Comparison of ENCODE assay signal across 25 cellular contexts in the genomic region with DNA sequence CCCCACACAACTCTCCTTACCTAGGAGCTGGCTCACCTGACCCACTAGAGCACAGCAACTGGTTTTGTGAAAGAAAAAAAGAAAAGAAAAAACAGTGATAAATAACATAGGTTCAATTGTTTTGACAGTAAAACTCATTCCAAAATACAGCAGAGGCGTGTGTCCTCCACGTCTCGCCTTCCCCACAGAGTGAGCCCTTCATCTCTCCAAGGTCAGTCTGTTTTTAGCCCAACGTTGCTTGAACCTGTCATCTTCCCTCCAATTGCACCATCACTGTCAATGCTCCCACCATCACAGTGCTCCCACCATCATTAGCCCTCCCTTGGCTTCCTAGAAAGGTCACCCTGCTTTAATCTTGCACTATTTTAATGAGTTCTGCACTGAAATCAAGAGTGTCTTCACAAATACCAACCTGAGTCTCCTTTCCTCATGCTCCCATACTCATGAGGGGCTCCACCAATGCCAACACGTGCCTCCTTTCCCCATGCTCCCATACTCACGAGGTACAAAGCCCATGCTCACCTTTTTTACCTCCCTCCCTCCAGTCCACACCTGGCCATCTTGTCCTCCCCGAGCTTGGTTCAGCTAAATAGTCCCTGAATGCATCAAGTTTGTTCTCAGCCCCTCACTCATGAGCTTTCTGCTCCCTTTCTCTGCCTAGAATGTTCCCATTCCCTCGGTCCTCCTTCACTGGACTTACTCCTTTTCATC.
A peak's percentile ranks its signal among the peaks of the same experiment; 100 is the strongest.
DNase-seq lines count a peak whose midpoint lies in the region; ATAC-seq, FAIRE-seq and TF ChIP-seq lines count a peak whose summit lies in the region.
"Had no signal": no experiment of that assay in that cellular context is flagged by ENCODE, and none has a peak within 500 bp of the region (broad histone marks: within the 10 kb centered on the region; RNA-seq: fewer than 3 reads in every experiment).

No MANE protein-coding gene starts in this region.

- H3K27me3 ChIP-seq in HepG2 (ENCODE audit: control insufficient read depth in 1 of 2, insufficient read depth in 2 of 2, low read length in 2 of 2) = peaks cover 0 to 13% of the 10 kb centered on the region in 2 experiments; a peak in 3 of 5 replicates
- H3K27me3 ChIP-seq in right lobe of liver = no peaks in the 10 kb centered on the region
- H3K27me3 ChIP-seq: BE2C, BLaER1 had no signal

- CTCF ChIA-PET in HepG2 (lab: Yijun Ruan, JAX; ENCODE audit: low intra/inter-chr PET ratio, low total read pairs) = no interaction called here

- H3K9me3 ChIP-seq in HepG2 (ENCODE audit: low read length) = no peaks in the 10 kb centered on the region
- no peaks in the 10 kb centered on the region for H3K9me3 ChIP-seq in right lobe of liver
- H3K9me3 ChIP-seq: BE2C had no signal

- no peaks in the 10 kb centered on the region for H3K36me3 ChIP-seq in HepG2 (replicated peaks in 1 of 2; ENCODE audit: control insufficient read depth in 1 of 2, insufficient read depth in 2 of 2, low read length in 2 of 2)
- no peaks in the 10 kb centered on the region for H3K36me3 ChIP-seq in right lobe of liver
- H3K36me3 ChIP-seq: BE2C, BLaER1 had no signal

- POLR2A ChIA-PET in HepG2 (lab: Yijun Ruan, JAX) = no interaction called here

- no peak for TF ChIP-seq EP300 in HepG2 (IDR thresholded peaks at IDR 0.05; ENCODE audit: low read depth in 2 of 2, low read length in 2 of 2)
- TF ChIP-seq EP300 in HepG2 (CRISPR knock-in tag; IDR thresholded peaks at IDR 0.05; ENCODE audit: borderline replicate concordance) = no peak

- H3K9ac ChIP-seq in HepG2 (ENCODE audit: insufficient read depth, low read depth, low read length) = no peak overlapping the region
- H3K9ac ChIP-seq: BLaER1 had no signal

- no peak for DNase-seq in HepG2 (ENCODE audit: low spot score)
- no peak for DNase-seq in right lobe of liver
- DNase-seq in NCI-H524 (lab: John Stamatoyannopoulos, UW) = no peak
- DNase-seq in activated naive CD4-positive, alpha-beta T cell treated with anti-CD3 and anti-CD28 coated beads, Interleukin-2, amount 50 U/mL, for 16 hours = no peak
- DNase-seq: 8988T; ACHN; BE2C; C1 segment of cervical spinal cord; CD4-positive, alpha-beta memory T cell; CD4-positive, CD25-positive, alpha-beta regulatory T cell; CD8-positive, alpha-beta memory T cell; COR-L47; DMS 273 treated with DMSO at 0.1 percent for 48 hours; DMS153; DMS53; DMS79; DND-41; EL; GDM1 had no signal

- no peaks in the 10 kb centered on the region for H3K79me2 ChIP-seq in HepG2 (ENCODE audit: insufficient read depth, low read length)

- intact Hi-C loops in HepG2 (cut with micrococcal nuclease; ENCODE audit: unreplicated experiment) = no loop called here
- intact Hi-C loops in right lobe of liver (cut with DNase I) = no loop called here

- no peak overlapping the region for H3K27ac ChIP-seq in HepG2 (ENCODE audit: extremely low read length, insufficient read depth, low read length)
- H3K27ac ChIP-seq in right lobe of liver = no peak overlapping the region
- H3K27ac ChIP-seq in VCaP = peak overlapping the region; percentile 86; the same call in 1 of the 2 replicates
- H3K27ac ChIP-seq: BLaER1 had no signal

- FAIRE-seq in HepG2 (lab: Jason Lieb, UNC) = no peak
- FAIRE-seq: A204.1, GM12878, GM12892, GM18507 had no signal

- no peak overlapping the region for H3K4me2 ChIP-seq in HepG2 (ENCODE audit: low read depth, low read length)
- H3K4me2 ChIP-seq: BLaER1 had no signal

- in situ Hi-C loops in HepG2 (cut with HindIII; ENCODE audit: extremely low pct_ligation_motif_present, low pct_unique_long_range_greater_than_20kb) = no loop called here

- TF ChIP-seq POLR2A in HepG2 (IDR thresholded peaks at IDR 0.05; ENCODE audit: insufficient read depth in 1 of 2, low read depth in 2 of 2, low read length in 2 of 2) (no peak), right lobe of liver (IDR thresholded peaks at IDR 0.05) (no peak)

- H3K4me3 ChIP-seq in HepG2 (replicated peaks in 1 of 3; ENCODE audit: insufficient read depth in 1 of 3, low read depth in 2 of 3, low read length in 3 of 3) = no peak overlapping the region
- H3K4me3 ChIP-seq in right lobe of liver = no peak overlapping the region
- H3K4me3 ChIP-seq: BLaER1, GM12878 had no signal

- 17% methylated on average over 8 of the region's 8 CpGs for WGBS in HepG2 (ENCODE audit: low lambda C conversion rate)
- 80% methylated on average over 8 of the region's 8 CpGs for WGBS in right lobe of liver (ENCODE audit: insufficient coverage, low coverage, low lambda C conversion rate, missing lambda C conversion rate)

- TF ChIP-seq CTCF in HepG2 (CRISPR knock-in tag; IDR thresholded peaks at IDR 0.05) (no peak), right lobe of liver (IDR thresholded peaks at IDR 0.05) (no peak), VCaP (conservative IDR thresholded peaks at IDR 0.05) (no peak)

- TF ChIP-seq RAD21 in HepG2 (CRISPR knock-in tag; IDR thresholded peaks at IDR 0.05) = no peak

- no TSS peak for BruUV-seq in HepG2 (replicated peaks; lab: Mats Ljungman, UMichigan)

- no peak overlapping the region for H2AFZ ChIP-seq in HepG2 (ENCODE audit: low read length)

- H3K4me1 ChIP-seq in HepG2 (ENCODE audit: insufficient read depth, low read length) (no peaks in the 10 kb centered on the region), right lobe of liver (peaks cover 0 to 40% (median 6%) of the 10 kb centered on the region in 4 donors)
- H3K4me1 ChIP-seq: BE2C had no signal

- no peak for ATAC-seq in HepG2
- ATAC-seq in right lobe of liver = no peak
- ATAC-seq: GM12878 had no signal

- H4K20me1 ChIP-seq in HepG2 (ENCODE audit: insufficient read depth, low read length) = no peaks in the 10 kb centered on the region
- H4K20me1 ChIP-seq: BLaER1 had no signal

TF ChIP-seq in HepG2, 621 proteins besides CTCF, POLR2A, EP300 and RAD21:
- TF ChIP-seq, protein P1, sequence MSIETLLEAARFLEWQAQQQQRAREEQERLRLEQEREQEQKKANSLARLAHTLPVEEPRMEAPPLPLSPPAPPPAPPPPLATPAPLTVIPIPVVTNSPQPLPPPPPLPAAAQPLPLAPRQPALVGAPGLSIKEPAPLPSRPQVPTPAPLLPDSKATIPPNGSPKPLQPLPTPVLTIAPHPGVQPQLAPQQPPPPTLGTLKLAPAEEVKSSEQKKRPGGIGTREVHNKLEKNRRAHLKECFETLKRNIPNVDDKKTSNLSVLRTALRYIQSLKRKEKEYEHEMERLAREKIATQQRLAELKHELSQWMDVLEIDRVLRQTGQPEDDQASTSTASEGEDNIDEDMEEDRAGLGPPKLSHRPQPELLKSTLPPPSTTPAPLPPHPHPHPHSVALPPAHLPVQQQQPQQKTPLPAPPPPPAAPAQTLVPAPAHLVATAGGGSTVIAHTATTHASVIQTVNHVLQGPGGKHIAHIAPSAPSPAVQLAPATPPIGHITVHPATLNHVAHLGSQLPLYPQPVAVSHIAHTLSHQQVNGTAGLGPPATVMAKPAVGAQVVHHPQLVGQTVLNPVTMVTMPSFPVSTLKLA (IDR thresholded peaks at IDR 0.05) = peak; percentile 90
- TF ChIP-seq, protein P2, sequence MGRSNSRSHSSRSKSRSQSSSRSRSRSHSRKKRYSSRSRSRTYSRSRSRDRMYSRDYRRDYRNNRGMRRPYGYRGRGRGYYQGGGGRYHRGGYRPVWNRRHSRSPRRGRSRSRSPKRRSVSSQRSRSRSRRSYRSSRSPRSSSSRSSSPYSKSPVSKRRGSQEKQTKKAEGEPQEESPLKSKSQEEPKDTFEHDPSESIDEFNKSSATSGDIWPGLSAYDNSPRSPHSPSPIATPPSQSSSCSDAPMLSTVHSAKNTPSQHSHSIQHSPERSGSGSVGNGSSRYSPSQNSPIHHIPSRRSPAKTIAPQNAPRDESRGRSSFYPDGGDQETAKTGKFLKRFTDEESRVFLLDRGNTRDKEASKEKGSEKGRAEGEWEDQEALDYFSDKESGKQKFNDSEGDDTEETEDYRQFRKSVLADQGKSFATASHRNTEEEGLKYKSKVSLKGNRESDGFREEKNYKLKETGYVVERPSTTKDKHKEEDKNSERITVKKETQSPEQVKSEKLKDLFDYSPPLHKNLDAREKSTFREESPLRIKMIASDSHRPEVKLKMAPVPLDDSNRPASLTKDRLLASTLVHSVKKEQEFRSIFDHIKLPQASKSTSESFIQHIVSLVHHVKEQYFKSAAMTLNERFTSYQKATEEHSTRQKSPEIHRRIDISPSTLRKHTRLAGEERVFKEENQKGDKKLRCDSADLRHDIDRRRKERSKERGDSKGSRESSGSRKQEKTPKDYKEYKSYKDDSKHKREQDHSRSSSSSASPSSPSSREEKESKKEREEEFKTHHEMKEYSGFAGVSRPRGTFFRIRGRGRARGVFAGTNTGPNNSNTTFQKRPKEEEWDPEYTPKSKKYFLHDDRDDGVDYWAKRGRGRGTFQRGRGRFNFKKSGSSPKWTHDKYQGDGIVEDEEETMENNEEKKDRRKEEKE (IDR thresholded peaks at IDR 0.05) = no peak
TF ChIP-seq in HepG2: peak in this region for 1.
